Comparison of ENCODE assay signal across 10 cellular contexts in genomic region chr3:14440531-14441239, GRCh38. TPM values are rescaled to one million over a fixed set of nuclear protein-coding genes. Genes with fewer than 3 reads are reported as not detected.
DNase-seq lines count a peak whose midpoint lies in the region; ATAC-seq and TF ChIP-seq lines count a peak whose summit lies in the region.
"Had no signal": no experiment of that assay in that cellular context is flagged by ENCODE, and none has a peak within 500 bp of the region (broad histone marks: within the 10 kb centered on the region; RNA-seq: fewer than 3 reads in every experiment).

No MANE protein-coding gene starts in this region.

- H3K27me3 ChIP-seq in BLaER1 treated with 17β-estradiol and CSF1 and Interleukin-3, amounts not matched to agents 10 nM and 100 nM = no peaks in the 10 kb centered on the region
- H3K27me3 ChIP-seq in GM23338 (ENCODE audit: insufficient read depth) (no peaks in the 10 kb centered on the region), SK-N-SH (ENCODE audit: insufficient read depth) (no peaks in the 10 kb centered on the region), testis (no peaks in the 10 kb centered on the region)
- H3K27me3 ChIP-seq: dorsolateral prefrontal cortex had no signal

- H3F3A ChIP-seq in GM23338 (replicated peaks; ENCODE audit: low read depth) = no peaks in the 10 kb centered on the region
- no peaks in the 10 kb centered on the region for H3F3A ChIP-seq in SK-N-SH (replicated peaks; ENCODE audit: insufficient read depth)

- POLR2A ChIA-PET in SK-N-SH (lab: Yijun Ruan, JAX) = no interaction called here

- ATAC-seq in GM23338 = peak; percentile 79
- no peak for ATAC-seq in HG03280 (IDR thresholded peaks at IDR 0.05; ENCODE audit: unreplicated experiment)
- ATAC-seq: activated CD8-positive, alpha-beta memory T cell treated with anti-CD3 and anti-CD28 coated beads, Interleukin-2, amount 10 ng/mL, durations not matched to agents 7 days and 5 days had no signal

- intact Hi-C loops in testis (cut with DNase I; ENCODE audit: low total_unique reads) = no loop called here

- H3K4me1 ChIP-seq in BLaER1 treated with 17β-estradiol and CSF1 and Interleukin-3, amounts not matched to agents 10 nM and 100 nM = peaks cover 39 to 71% (median 49%) of the 10 kb centered on the region in 10 experiments
- H3K4me1 ChIP-seq in GM23338 (ENCODE audit: insufficient read depth) (0 out of 2 replicates have a peak, but pooled peaks cover 4% of the 10 kb centered on the region), SK-N-SH (ENCODE audit: control insufficient read depth in 1 of 2, insufficient read depth in 2 of 2, low read depth in 1 of 2, low read length in 1 of 2) (peaks cover 37 to 42% of the 10 kb centered on the region in 2 experiments), testis (peaks cover 14% of the 10 kb centered on the region)

- H3K36me3 ChIP-seq in BLaER1 treated with 17β-estradiol and CSF1 and Interleukin-3, amounts not matched to agents 10 nM and 100 nM = peaks cover 21 to 40% (median 28%) of the 10 kb centered on the region in 11 experiments
- H3K36me3 ChIP-seq in GM23338 (ENCODE audit: insufficient read depth) (peaks cover 5% of the 10 kb centered on the region; the same call in 1 of the 2 replicates), SK-N-SH (replicated peaks in 1 of 2; ENCODE audit: control insufficient read depth in 1 of 2, insufficient read depth in 2 of 2, low read length in 1 of 2) (peaks cover 6 to 12% of the 10 kb centered on the region in 2 experiments), testis (ENCODE audit: low read depth, missing control alignments) (no peaks in the 10 kb centered on the region)

- no peaks in the 10 kb centered on the region for H3K9me2 ChIP-seq in GM23338 (ENCODE audit: insufficient read depth)
- no peaks in the 10 kb centered on the region for H3K9me2 ChIP-seq in SK-N-SH

- H3K27ac ChIP-seq in BLaER1 treated with 17β-estradiol and CSF1 and Interleukin-3, amounts not matched to agents 10 nM and 100 nM = peak overlapping the region in 2 of 11 experiments; percentile 38 to 48; a peak in 3 of 22 replicates
- no peak overlapping the region for H3K27ac ChIP-seq in GM23338 (ENCODE audit: low read depth)
- no peak overlapping the region for H3K27ac ChIP-seq in SK-N-SH (ENCODE audit: low read depth in 2 of 2, low read length in 1 of 2)
- H3K27ac ChIP-seq in testis = no peak overlapping the region

- TF ChIP-seq CTCF in GM23338 (conservative IDR thresholded peaks at IDR 0.05; ENCODE audit: low read depth in 2 of 2) = no peak
- no peak for TF ChIP-seq CTCF in SK-N-SH (IDR thresholded peaks at IDR 0.05)
- TF ChIP-seq CTCF in GM20000 (IDR thresholded peaks at IDR 0.05; ENCODE audit: extremely low read depth, missing control alignments) = no peak
- no peak for TF ChIP-seq CTCF in testis (IDR thresholded peaks at IDR 0.05)

- WGBS in SK-N-SH (ENCODE audit: low lambda C conversion rate) = 72% methylated on average over 8 of the region's 11 CpGs
- 70% methylated on average over 7 to 11 of the region's 11 CpGs for WGBS in testis, 2 donors

- no peak for TF ChIP-seq POLR2A in testis (IDR thresholded peaks at IDR 0.05)

- peak overlapping the region; percentile 52 to 91 (median 66) for H3K4me2 ChIP-seq in BLaER1 treated with 17β-estradiol and CSF1 and Interleukin-3, amounts not matched to agents 10 nM and 100 nM
- no peak overlapping the region for H3K4me2 ChIP-seq in GM23338
- H3K4me2 ChIP-seq in SK-N-SH = peak overlapping the region; percentile 63; the same call in 1 of the 2 replicates

- H3K79me2 ChIP-seq in GM23338 (replicated peaks; ENCODE audit: insufficient read depth) (peaks cover 72% of the 10 kb centered on the region), SK-N-SH (ENCODE audit: insufficient read depth) (peaks cover 10% of the 10 kb centered on the region; the same call in 1 of the 2 replicates)

- H3K4me3 Mint-ChIP-seq in GM23338 = no peak overlapping the region
- H3K4me3 Mint-ChIP-seq: activated CD8-positive, alpha-beta memory T cell treated with anti-CD3 and anti-CD28 coated beads, Interleukin-2, amount 10 ng/mL, durations not matched to agents 7 days and 5 days had no signal

- no peak overlapping the region for H3K27ac Mint-ChIP-seq in GM23338
- H3K27ac Mint-ChIP-seq: activated CD8-positive, alpha-beta memory T cell treated with anti-CD3 and anti-CD28 coated beads, Interleukin-2, amount 10 ng/mL, durations not matched to agents 7 days and 5 days had no signal

- DNase-seq in GM23338 (ENCODE audit: low spot score) = peak; percentile 77
- DNase-seq in SK-N-SH = peak; percentile 88
- DNase-seq in kidney glomerular epithelial cell (lab: John Stamatoyannopoulos, UW) = peak; percentile 32
- DNase-seq in GM20000 (ENCODE audit: low spot score) = no peak
- DNase-seq in medulla oblongata (ENCODE audit: extremely low spot score) = no peak
- DNase-seq in testis = no peak
- DNase-seq: activated CD8-positive, alpha-beta memory T cell treated with anti-CD3 and anti-CD28 coated beads, Interleukin-2, amount 10 ng/mL, durations not matched to agents 7 days and 5 days had no signal

- CTCF ChIA-PET in SK-N-SH (lab: Yijun Ruan, JAX) = interaction anchor here (0.7 to 5.3 kb wide), 7 partner anchors 12 to 237 kb away, joined by 3 to 26 read pairs (median 5); no protein-coding TSS in a partner anchor

- peak overlapping the region in 4 of 11 experiments; percentile 1 to 41 (median 20); a peak in 4 of 22 replicates for H3K9ac ChIP-seq in BLaER1 treated with 17β-estradiol and CSF1 and Interleukin-3, amounts not matched to agents 10 nM and 100 nM
- H3K9ac ChIP-seq in SK-N-SH = no peak overlapping the region

- H3K4me3 ChIP-seq in BLaER1 treated with 17β-estradiol and CSF1 and Interleukin-3, amounts not matched to agents 10 nM and 100 nM = no peak overlapping the region
- no peak overlapping the region for H3K4me3 ChIP-seq in GM23338
- no peak overlapping the region for H3K4me3 ChIP-seq in SK-N-SH (ENCODE audit: low read depth in 2 of 2, low read length in 1 of 2)
- no peak overlapping the region for H3K4me3 ChIP-seq in testis

- peaks cover 8% of the 10 kb centered on the region for H3K27me3 Mint-ChIP-seq in GM23338 (ENCODE audit: insufficient read depth, low read depth, poor library complexity)
- H3K27me3 Mint-ChIP-seq: activated CD8-positive, alpha-beta memory T cell treated with anti-CD3 and anti-CD28 coated beads, Interleukin-2, amount 10 ng/mL, durations not matched to agents 7 days and 5 days had no signal

- peaks cover 24% of the 10 kb centered on the region for H3K36me3 Mint-ChIP-seq in GM23338 (ENCODE audit: low read depth)

- H4K20me1 ChIP-seq in BLaER1 treated with 17β-estradiol and CSF1 and Interleukin-3, amounts not matched to agents 10 nM and 100 nM = peaks cover 7 to 100% (median 84%) of the 10 kb centered on the region in 11 experiments; a peak in 21 of 22 replicates
- H4K20me1 ChIP-seq in GM23338 (replicated peaks; ENCODE audit: insufficient read depth) = peaks cover 48% of the 10 kb centered on the region
- peaks cover 26% of the 10 kb centered on the region for H4K20me1 ChIP-seq in SK-N-SH (ENCODE audit: insufficient read depth)

- TF ChIP-seq RAD21 in SK-N-SH (IDR thresholded peaks at IDR 0.05; ENCODE audit: low read length) = no peak

- TF ChIP-seq EP300 in SK-N-SH (IDR thresholded peaks at IDR 0.05; ENCODE audit: borderline replicate concordance in 1 of 2, low read depth in 1 of 2, low read length in 1 of 2) = no peak

- no peak overlapping the region for H2AFZ ChIP-seq in GM23338
- H2AFZ ChIP-seq in SK-N-SH (ENCODE audit: low read depth) = no peak overlapping the region

- peaks cover 23% of the 10 kb centered on the region for H3K4me1 Mint-ChIP-seq in GM23338

- no peaks in the 10 kb centered on the region for H3K9me3 Mint-ChIP-seq in GM23338

- H3K9me3 ChIP-seq in BLaER1 treated with 17β-estradiol and CSF1 and Interleukin-3, amounts not matched to agents 10 nM and 100 nM (replicated peaks in 1 of 11) = no peaks in the 10 kb centered on the region
- no peaks in the 10 kb centered on the region for H3K9me3 ChIP-seq in SK-N-SH
- no peaks in the 10 kb centered on the region for H3K9me3 ChIP-seq in testis

TF ChIP-seq in SK-N-SH, 30 proteins besides CTCF, POLR2A, EP300 and RAD21 (continues in another document):
- TF ChIP-seq MXI1 (IDR thresholded peaks at IDR 0.05; ENCODE audit: low read depth, low read length) (no peak), ZBTB33 (IDR thresholded peaks at IDR 0.05; ENCODE audit: borderline replicate concordance, low read depth) (no peak), MEF2A (IDR thresholded peaks at IDR 0.05; ENCODE audit: borderline replicate concordance, low read depth) (no peak), TCF12 (IDR thresholded peaks at IDR 0.05) (no peak), RCOR1 (IDR thresholded peaks at IDR 0.05; ENCODE audit: low read length) (no peak), CHD2 (IDR thresholded peaks at IDR 0.05; ENCODE audit: low read length, partially characterized antibody) (no peak), ELF1 (IDR thresholded peaks at IDR 0.05) (no peak), JUND (IDR thresholded peaks at IDR 0.05) (no peak), MAX (IDR thresholded peaks at IDR 0.05; ENCODE audit: low read depth) (no peak), POLR2AphosphoS5 (IDR thresholded peaks at IDR 0.05; ENCODE audit: low read depth, low read length) (no peak)

RNA-seq across cellular contexts. Expression of gene SLC6A6, which starts 38.3 kb away (rescaled TPM):
- total RNA-seq in GM23338 (2014; rRNA removed; shearing (Covaris generic)) = 142 and 150 TPM in 2 replicates
- polyA plus RNA-seq in GM23338 (2016; fragmentation: Nextera tagmentation; extraction: Ambion mirVana) (27.5 and 31.6 TPM in 2 replicates), SK-N-SH (2012; rRNA removed) (19.1 and 22.0 TPM in 2 replicates), testis (ENCODE audit: insufficient read depth, low read depth, low replicate concordance) (9.7 TPM)
- 13.1 and 16.4 TPM in 2 replicates for polyA plus RNA-seq in SK-N-SH (2012; cell fraction: cytosol; rRNA removed)
- 30.9 and 43.9 TPM in 2 replicates for polyA plus RNA-seq in SK-N-SH (2012; cell fraction: nucleus; rRNA removed)
- 10 to 100 TPM; 13.7 to 14.9 TPM for total RNA-seq in testis

Comparison
In these comparisons a context has a peak if more than half of its experiments do, and no peak if none do; other contexts are left out.
1. DNase-seq: peak in GM23338 (single experiment), SK-N-SH (single experiment) and kidney glomerular epithelial cell (single experiment); none in GM20000 (single experiment), medulla oblongata (single experiment) and testis (single experiment).